In the genomic region with DNA sequence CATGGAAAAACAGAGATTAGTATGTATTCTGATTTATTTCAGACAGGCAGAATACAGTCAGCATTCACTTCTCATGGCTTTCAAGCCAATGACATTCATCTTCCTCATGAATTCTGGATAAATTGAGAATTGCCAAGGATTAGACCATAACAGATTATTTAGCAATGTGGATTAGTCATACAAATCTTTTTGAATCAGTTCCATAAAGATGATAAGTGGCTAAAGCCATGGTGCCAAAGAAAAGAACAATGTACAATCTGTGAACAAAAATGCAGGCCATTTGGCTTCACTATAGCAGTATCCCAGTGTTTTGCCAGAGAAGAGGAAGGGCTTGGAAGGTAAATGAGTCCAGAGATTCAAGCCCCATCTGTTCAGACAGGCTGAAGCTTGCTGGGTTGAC, we compare ENCODE assay signal across 23 cellular contexts.
DNase-seq lines count a peak whose midpoint lies in the region; ATAC-seq and TF ChIP-seq lines count a peak whose summit lies in the region.
"Had no signal": no experiment of that assay in that cellular context is flagged by ENCODE, and none has a peak within 500 bp of the region (broad histone marks: within the 10 kb centered on the region; RNA-seq: fewer than 3 reads in every experiment).

No MANE protein-coding gene starts in this region.

- TF ChIP-seq CTCF in cardiac fibroblast (IDR thresholded peaks at IDR 0.05; ENCODE audit: low read depth, low read length) = no peak
- TF ChIP-seq CTCF in HFFc6 (IDR thresholded peaks at IDR 0.05) = no peak
- no peak for TF ChIP-seq CTCF in chondrocyte (IDR thresholded peaks at IDR 0.05)

- H3K27me3 Mint-ChIP-seq in HFFc6 (ENCODE audit: insufficient read depth) = no peaks in the 10 kb centered on the region
- H3K27me3 Mint-ChIP-seq in chondrocyte (ENCODE audit: low read depth) = peaks cover 8% of the 10 kb centered on the region
- H3K27me3 Mint-ChIP-seq: activated B cell treated with CpG ODN at 0.5 μM for 24 hours had no signal

- H3K4me3 Mint-ChIP-seq in HFFc6 (no peak overlapping the region), chondrocyte (ENCODE audit: unreplicated experiment) (no peak overlapping the region)
- H3K4me3 Mint-ChIP-seq: activated B cell treated with CpG ODN at 0.5 μM for 24 hours, CD14-positive monocyte, type B pancreatic cell had no signal

- H3K36me3 Mint-ChIP-seq in HFFc6 (ENCODE audit: low read depth) (peaks cover 5% of the 10 kb centered on the region; the same call in 1 of the 2 replicates), chondrocyte (ENCODE audit: low read depth) (no peaks in the 10 kb centered on the region)
- H3K36me3 Mint-ChIP-seq: CD14-positive monocyte, type B pancreatic cell had no signal

- H3K4me3 ChIP-seq in cardiac fibroblast (replicated peaks in 1 of 2; ENCODE audit: low read depth in 2 of 2, low read length in 2 of 2) = no peak overlapping the region
- H3K4me3 ChIP-seq: lung, PC-9 had no signal

- DNase-seq in DMS 273 (lab: John Stamatoyannopoulos, UW; ENCODE audit: unreplicated experiment) (peak; percentile 81), NCI-H128 (lab: John Stamatoyannopoulos, UW; ENCODE audit: unreplicated experiment) (peak; percentile 52), NCI-H524 treated with DMSO at 0.1 percent for 48 hours (lab: John Stamatoyannopoulos, UW) (peak; percentile 96), cardiac fibroblast (ENCODE audit: low read depth in 2 of 2) (peak; percentile 33 to 63), HFFc6 (no peak), chondrocyte (ENCODE audit: low spot score) (no peak), AG08396 (ENCODE audit: low spot score) (no peak)
- DNase-seq: activated B cell treated with CpG ODN at 0.5 μM for 24 hours; activated CD4-positive, alpha-beta T cell treated with anti-CD3 and anti-CD28 coated beads, Interleukin-2, amount 50 U/mL, for 48 hours; activated gamma-delta T cell; DMS79; foreskin melanocyte; hypothalamus; NCI-H526 treated with DMSO at 0.1 percent for 48 hours; PC-9; small intestine; stimulated activated CD4-positive, alpha-beta T cell treated with anti-CD3 and anti-CD28 coated beads, Interleukin-2, amount 100 ng/mL, for 48 hours; stimulated activated naive CD8-positive, alpha-beta T cell treated with anti-CD3 and anti-CD28 coated beads, Interleukin-15, Interleukin-2, amounts not matched to agents 100 U/mL and 50 U/mL, for 24 hours; T-helper 2 cell had no signal

- H3K9me3 Mint-ChIP-seq in HFFc6 (peaks cover 26% of the 10 kb centered on the region), chondrocyte (ENCODE audit: low read depth) (no peaks in the 10 kb centered on the region)
- H3K9me3 Mint-ChIP-seq: type B pancreatic cell had no signal

- H3K4me1 Mint-ChIP-seq in HFFc6 (ENCODE audit: low read depth) (no peaks in the 10 kb centered on the region), chondrocyte (ENCODE audit: low read depth) (no peaks in the 10 kb centered on the region)
- H3K4me1 Mint-ChIP-seq: activated B cell treated with CpG ODN at 0.5 μM for 24 hours, CD14-positive monocyte had no signal

- H3K27ac Mint-ChIP-seq in HFFc6 (no peak overlapping the region), chondrocyte (ENCODE audit: unreplicated experiment) (no peak overlapping the region)
- H3K27ac Mint-ChIP-seq: activated B cell treated with CpG ODN at 0.5 μM for 24 hours, CD14-positive monocyte, type B pancreatic cell had no signal

- no peak for ATAC-seq in GM18870 (IDR thresholded peaks at IDR 0.05; ENCODE audit: unreplicated experiment)
- ATAC-seq: stimulated activated naive CD8-positive, alpha-beta T cell treated with anti-CD3 and anti-CD28 coated beads, Interleukin-15, Interleukin-2, amounts not matched to agents 100 U/mL and 50 U/mL, for 24 hours had no signal

Comparison
In these comparisons a context has a peak if more than half of its experiments do, and no peak if none do; other contexts are left out.
1. DNase-seq: peak in DMS 273 (single experiment), NCI-H128 (single experiment), NCI-H524 treated with DMSO at 0.1 percent for 48 hours (single experiment) and cardiac fibroblast (2 of 2); none in HFFc6 (single experiment), chondrocyte (single experiment) and AG08396 (single experiment).